In genomic region chr16:56657555-56658430, GRCh38 we compare ENCODE assay signal across 8 cellular contexts. TPM values are rescaled to one million over a fixed set of nuclear protein-coding genes. Genes with fewer than 3 reads are reported as not detected.
DNase-seq lines count a peak whose midpoint lies in the region; ATAC-seq and TF ChIP-seq lines count a peak whose summit lies in the region.

Gene MT1F, plus strand, starts transcription at chr16:56657959. Its CDS starts 100 bp downstream, at chr16:56658059.

- H3K4me1 Mint-ChIP-seq in nephron: peaks cover 9% of the 10 kb centered on the region
- H3K4me1 Mint-ChIP-seq in stimulated activated naive B cell treated with anti-CD40 and anti-IgM and Interleukin-4, amounts not matched to agents 10 μg/mL and 1 μg/mL and 100 μg/mL, for 72 hours: peaks cover 17% of the 10 kb centered on the region in 2 donors

- peak within 1 kb of the TSS; percentile 87 to 92 (median 89) for H3K4me3 Mint-ChIP-seq in nephron
- peak within 1 kb of the TSS; percentile 89 to 97 for H3K4me3 Mint-ChIP-seq in stimulated activated naive B cell treated with anti-CD40 and anti-IgM and Interleukin-4, amounts not matched to agents 10 μg/mL and 1 μg/mL and 100 μg/mL, for 72 hours

- peaks cover 29% of the 10 kb centered on the region for H3K27me3 ChIP-seq in fibroblast of lung (ENCODE audit: control insufficient read depth, insufficient read depth, low read length)

- no TSS peak for BruUV-seq in OCI-LY7 (replicated peaks; lab: Mats Ljungman, UMichigan)

- H3K9me3 ChIP-seq in OCI-LY7 (ENCODE audit: low read length) (no peaks in the 10 kb centered on the region), fibroblast of lung (ENCODE audit: control insufficient read depth, insufficient read depth, low read depth, low read length) (no peaks in the 10 kb centered on the region)

- H3K79me2 ChIP-seq in OCI-LY7 (ENCODE audit: insufficient read depth, low read depth, low read length) (no peaks in the 10 kb centered on the region), fibroblast of lung (ENCODE audit: control insufficient read depth, insufficient read depth, low read length) (no peaks in the 10 kb centered on the region)

- H3K36me3 Mint-ChIP-seq in nephron (ENCODE audit: low read depth): peaks cover 12% of the 10 kb centered on the region
- H3K36me3 Mint-ChIP-seq in stimulated activated naive B cell treated with anti-CD40 and anti-IgM and Interleukin-4, amounts not matched to agents 10 μg/mL and 1 μg/mL and 100 μg/mL, for 72 hours: peaks cover 0 to 3% of the 10 kb centered on the region in 2 donors

- H3K36me3 ChIP-seq in OCI-LY7 (ENCODE audit: insufficient read depth, low read length) (no peaks in the 10 kb centered on the region), fibroblast of lung (ENCODE audit: control insufficient read depth, insufficient read depth, low read length) (no peaks in the 10 kb centered on the region)

- H3K4me3 ChIP-seq in AG10803 (ENCODE audit: low read length) (peak within 1 kb of the TSS; percentile 50), OCI-LY7 (ENCODE audit: low read depth, low read length, poor library complexity, severe bottlenecking) (peak within 1 kb of the TSS; percentile 43), fibroblast of lung (replicated peaks in 1 of 4; ENCODE audit: control extremely low read depth in 1 of 4, insufficient read depth in 1 of 4, low read depth in 3 of 4, low read length in 4 of 4) (peak within 1 kb of the TSS; percentile 3 to 42 (median 18))

- peaks cover 99% of the 10 kb centered on the region for H3K27me3 Mint-ChIP-seq in nephron (ENCODE audit: low read depth)
- peaks cover 31 to 38% of the 10 kb centered on the region in 2 donors for H3K27me3 Mint-ChIP-seq in stimulated activated naive B cell treated with anti-CD40 and anti-IgM and Interleukin-4, amounts not matched to agents 10 μg/mL and 1 μg/mL and 100 μg/mL, for 72 hours

- H3K9me2 ChIP-seq in OCI-LY7 (ENCODE audit: insufficient read depth, low read length): no peaks in the 10 kb centered on the region

- H3K9me3 Mint-ChIP-seq in nephron: no peaks in the 10 kb centered on the region
- no peaks in the 10 kb centered on the region for H3K9me3 Mint-ChIP-seq in stimulated activated naive B cell treated with anti-CD40 and anti-IgM and Interleukin-4, amounts not matched to agents 10 μg/mL and 1 μg/mL and 100 μg/mL, for 72 hours

- H4K20me1 ChIP-seq in OCI-LY7 (ENCODE audit: insufficient read depth, low read length) (no peaks in the 10 kb centered on the region), fibroblast of lung (ENCODE audit: control insufficient read depth, extremely low read depth, insufficient read depth, low read length) (no peaks in the 10 kb centered on the region)

- intact Hi-C loops in OCI-LY7 (cut with micrococcal nuclease; ENCODE audit: unreplicated experiment): no loop called here

- no peak within 1 kb of the TSS for H3K9ac ChIP-seq in fibroblast of lung (ENCODE audit: insufficient read depth, low read length)

- CTCF ChIA-PET in HEK293T (lab: Yijun Ruan, JAX): no interaction called here
- CTCF ChIA-PET in OCI-LY7 (lab: Charles Lee; ENCODE audit: unreplicated experiment): interaction anchor here (0.6 kb wide), 1 partner anchor 30 kb away, joined by 3 read pairs; no protein-coding TSS in a partner anchor

- peak within 1 kb of the TSS in 2 of 3 experiments; percentile 28 to 79 for H3K27ac Mint-ChIP-seq in nephron
- peak within 1 kb of the TSS; percentile 88 for H3K27ac Mint-ChIP-seq in stimulated activated naive B cell treated with anti-CD40 and anti-IgM and Interleukin-4, amounts not matched to agents 10 μg/mL and 1 μg/mL and 100 μg/mL, for 72 hours

- no peak within 1 kb of the TSS for H2AFZ ChIP-seq in OCI-LY7 (ENCODE audit: low read length)
- H2AFZ ChIP-seq in fibroblast of lung (ENCODE audit: low read length): peak within 1 kb of the TSS; percentile 37

- H3K4me2 ChIP-seq in OCI-LY7 (ENCODE audit: low read length) (peak within 1 kb of the TSS; percentile 45; the same call in 1 of the 2 replicates), fibroblast of lung (ENCODE audit: extremely low read depth, insufficient read depth, low read length) (peak within 1 kb of the TSS; percentile 75)

- DNase-seq in AG10803 (ENCODE audit: low read depth) (no peak), HEK293T (ENCODE audit: extremely low spot score) (peak; percentile 57), OCI-LY7 (ENCODE audit: low spot score) (peak; percentile 4), fibroblast of lung (ENCODE audit: low read depth in 2 of 2) (peak; percentile 7 to 14)
- DNase-seq in activated T-helper 1 cell treated with anti-CD3 and anti-CD28 coated beads, Interleukin-2, amount 50 U/mL, for 16 hours (ENCODE audit: low read depth in 1 of 2, low spot score in 1 of 2): peak; percentile 37 to 57
- DNase-seq in stimulated activated naive B cell treated with anti-CD40 and anti-IgM and Interleukin-4, amounts not matched to agents 10 μg/mL and 1 μg/mL and 100 μg/mL, for 72 hours: peak; percentile 20

- TF ChIP-seq CTCF in AG10803 (conservative IDR thresholded peaks at IDR 0.05; ENCODE audit: low read length) (no peak), OCI-LY7 (conservative IDR thresholded peaks at IDR 0.05; ENCODE audit: low read length) (no peak), fibroblast of lung (conservative IDR thresholded peaks at IDR 0.05 in 1 of 2, IDR thresholded peaks at IDR 0.05 in 1 of 2; ENCODE audit: low read depth in 1 of 2, low read length in 2 of 2) (no peak), nephron (IDR thresholded peaks at IDR 0.05; ENCODE audit: unreplicated experiment in 3 of 3) (no peak)

- ATAC-seq in stimulated activated naive B cell treated with anti-CD40 and anti-IgM and Interleukin-4, amounts not matched to agents 10 μg/mL and 1 μg/mL and 100 μg/mL, for 72 hours (replicated peaks): peak; percentile 82 to 83
- no peak for ATAC-seq in GM21526 (IDR thresholded peaks at IDR 0.05; ENCODE audit: low FRiP score, unreplicated experiment)

- H3K27ac ChIP-seq in OCI-LY7 (ENCODE audit: low read depth, low read length, poor library complexity, severe bottlenecking): no peak within 1 kb of the TSS
- no peak within 1 kb of the TSS for H3K27ac ChIP-seq in fibroblast of lung (ENCODE audit: insufficient read depth, low read length)

- POLR2A ChIA-PET in HEK293T (lab: Yijun Ruan, JAX) (interaction anchor here (1.3 kb wide), 1 partner anchor 50 kb away, joined by 3 read pairs; the partner anchor contains the start of gene MT2A), OCI-LY7 (lab: Charles Lee) (no interaction called here)

- H3K4me1 ChIP-seq in OCI-LY7 (ENCODE audit: insufficient read depth, low read length, poor library complexity, severe bottlenecking): peaks cover 6% of the 10 kb centered on the region
- no peaks in the 10 kb centered on the region for H3K4me1 ChIP-seq in fibroblast of lung (ENCODE audit: control insufficient read depth, extremely low read depth, insufficient read depth, low read length)

TF ChIP-seq in HEK293T, 16 proteins besides CTCF, POLR2A, EP300 and RAD21:
- TF ChIP-seq ZNF384 (IDR thresholded peaks at IDR 0.05) (no peak), NFRKB (IDR thresholded peaks at IDR 0.05) (no peak), SP1 (IDR thresholded peaks at IDR 0.05) (no peak), BHLHE40 (IDR thresholded peaks at IDR 0.05; ENCODE audit: borderline replicate concordance) (no peak), L3MBTL2 (conservative IDR thresholded peaks at IDR 0.05) (no peak), ELF4 (IDR thresholded peaks at IDR 0.05) (no peak), CTBP1 (IDR thresholded peaks at IDR 0.05; ENCODE audit: borderline replicate concordance) (no peak), TARDBP (IDR thresholded peaks at IDR 0.05) (no peak), PKNOX1 (IDR thresholded peaks at IDR 0.05) (no peak), ARNT (IDR thresholded peaks at IDR 0.05) (no peak), FOXM1 (IDR thresholded peaks at IDR 0.05; ENCODE audit: borderline replicate concordance) (no peak), FOXK2 (IDR thresholded peaks at IDR 0.05) (no peak), HDGF (IDR thresholded peaks at IDR 0.05; ENCODE audit: borderline replicate concordance) (no peak), SUZ12 (IDR thresholded peaks at IDR 0.05) (no peak), LEF1 (IDR thresholded peaks at IDR 0.05; ENCODE audit: borderline replicate concordance) (no peak)

RNA-seq across cellular contexts. Expression of gene MT1F, which starts in this region (rescaled TPM):
- total RNA-seq in OCI-LY7 (2014; rRNA removed; shearing (Covaris generic)): 0.44 TPM in 1 of 2 replicates, not detected in the other
- total RNA-seq in OCI-LY7 (2022) (1.8 TPM in 1 of 2 replicates, not detected in the other), fibroblast of lung (0.26 and 2.1 TPM in 2 replicates)
- 0.20 and 3.2 TPM in 2 replicates for polyA plus RNA-seq in fibroblast of lung
- polyA plus RNA-seq in fibroblast of lung (2012): 0.59 and 11.2 TPM in 2 replicates
- 2.7 and 3.7 TPM in 2 replicates for polyA minus RNA-seq in fibroblast of lung (ENCODE audit: low replicate concordance)
